Comparison of ENCODE assay signal across 10 cellular contexts in the genomic region with DNA sequence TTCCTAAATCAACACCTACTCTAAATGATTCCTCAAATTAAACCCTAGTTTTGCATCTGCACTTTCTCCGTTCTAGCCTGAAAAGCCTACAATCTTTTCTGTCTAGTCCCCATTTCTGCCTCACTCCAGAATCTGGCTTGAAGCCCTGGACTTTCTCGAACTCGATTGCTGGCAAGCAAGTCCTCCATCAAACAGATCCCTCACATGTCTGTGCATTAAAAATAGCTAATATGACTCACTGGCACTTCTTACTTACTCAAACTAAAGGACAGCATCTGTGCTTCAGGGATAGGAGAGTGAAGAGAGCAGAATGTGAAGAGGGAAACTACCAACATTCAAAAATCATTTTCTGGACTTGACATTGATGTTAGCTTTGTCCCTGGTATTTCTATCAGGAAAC. TPM values are rescaled to one million over a fixed set of nuclear protein-coding genes. Genes with fewer than 3 reads are reported as not detected.
DNase-seq lines count a peak whose midpoint lies in the region; TF ChIP-seq lines count a peak whose summit lies in the region.
"Had no signal": no experiment of that assay in that cellular context is flagged by ENCODE, and none has a peak within 500 bp of the region (broad histone marks: within the 10 kb centered on the region; RNA-seq: fewer than 3 reads in every experiment).

No MANE protein-coding gene starts in this region.

- H3K4me2 ChIP-seq in Karpas-422 (ENCODE audit: low read depth, low read length, poor library complexity, severe bottlenecking), result no peak overlapping the region

- no peaks in the 10 kb centered on the region for H3K9me2 ChIP-seq in Karpas-422 (replicated peaks; ENCODE audit: insufficient read depth, low read length)

- H3K9ac ChIP-seq in liver (ENCODE audit: low read depth in 1 of 2, low read length in 2 of 2) (no peak overlapping the region), Karpas-422 (ENCODE audit: low read length) (no peak overlapping the region)

- peak; percentile 4 to 35 for TF ChIP-seq RAD21 in liver (IDR thresholded peaks at IDR 0.05)

- no peak overlapping the region for H2AFZ ChIP-seq in Karpas-422 (ENCODE audit: low read length)

- DNase-seq in NCI-H1417 (lab: John Stamatoyannopoulos, UW) (peak in 2 of 3 experiments; percentile 36 to 79), NCI-H1417 treated with DMSO at 0.1 percent for 48 hours (lab: John Stamatoyannopoulos, UW) (no peak), dorsolateral prefrontal cortex (peak in 7 of 10 donors; percentile 15 to 75 (median 54)), uterus (peak; percentile 74 to 80), LoVo (ENCODE audit: low spot score) (no peak), NCI-H526 (lab: John Stamatoyannopoulos, UW) (no peak), Karpas-422 (no peak)
- DNase-seq: ACHN, endodermal cell had no signal

- no peaks in the 10 kb centered on the region for H4K20me1 ChIP-seq in Karpas-422 (ENCODE audit: insufficient read depth, low read depth, low read length)

- H3K4me1 ChIP-seq in liver (ENCODE audit: control insufficient read depth in 4 of 4, insufficient read depth in 4 of 4, low read length in 3 of 4), result peaks cover 0 to 19% (median 5%) of the 10 kb centered on the region in 4 donors
- no peaks in the 10 kb centered on the region for H3K4me1 ChIP-seq in uterus
- no peaks in the 10 kb centered on the region for H3K4me1 ChIP-seq in Karpas-422 (ENCODE audit: low read length)

- H3K4me3 ChIP-seq in dorsolateral prefrontal cortex (peak overlapping the region in 1 of 59 donors; percentile 19), liver (ENCODE audit: low read depth in 1 of 3, low read length in 3 of 3) (no peak overlapping the region), uterus (no peak overlapping the region), Karpas-422 (ENCODE audit: low read length) (no peak overlapping the region)

- no peaks in the 10 kb centered on the region for H3K36me3 ChIP-seq in liver (ENCODE audit: control insufficient read depth in 4 of 4, insufficient read depth in 3 of 4, low read depth in 1 of 4, low read length in 3 of 4)
- H3K36me3 ChIP-seq in uterus, result no peaks in the 10 kb centered on the region
- no peaks in the 10 kb centered on the region for H3K36me3 ChIP-seq in Karpas-422 (ENCODE audit: insufficient read depth, low read length)

- H3K9me3 ChIP-seq in liver (ENCODE audit: control insufficient read depth in 4 of 4, low read length in 3 of 4), result no peaks in the 10 kb centered on the region
- no peaks in the 10 kb centered on the region for H3K9me3 ChIP-seq in uterus
- no peaks in the 10 kb centered on the region for H3K9me3 ChIP-seq in Karpas-422 (ENCODE audit: low read length)

- TF ChIP-seq CTCF in dorsolateral prefrontal cortex (IDR thresholded peaks at IDR 0.05 in 54 of 56, conservative IDR thresholded peaks at IDR 0.05 in 2 of 56; ENCODE audit: low read depth in 1 of 56, partially characterized antibody in 56 of 56), result no peak
- TF ChIP-seq CTCF in liver (IDR thresholded peaks at IDR 0.05; ENCODE audit: low read depth, low read length, missing input control), result no peak
- TF ChIP-seq CTCF in uterus (IDR thresholded peaks at IDR 0.05), result no peak

- H3K27me3 ChIP-seq in dorsolateral prefrontal cortex (no peaks in the 10 kb centered on the region), liver (ENCODE audit: control insufficient read depth in 4 of 4, insufficient read depth in 4 of 4, low read length in 3 of 4) (no peaks in the 10 kb centered on the region), uterus (no peaks in the 10 kb centered on the region), Karpas-422 (ENCODE audit: low read length) (no peaks in the 10 kb centered on the region)

- TF ChIP-seq POLR2A in uterus (IDR thresholded peaks at IDR 0.05), result no peak

- intact Hi-C loops in dorsolateral prefrontal cortex (cut with DNase I) (no loop called here), uterus (cut with DNase I; ENCODE audit: low total_unique reads) (no loop called here)

- 28% methylated on average over 3 of the region's 3 CpGs for WGBS in liver

- H3K27ac ChIP-seq in dorsolateral prefrontal cortex, result peak overlapping the region in 48 of 59 donors; percentile 7 to 77 (median 56)
- H3K27ac ChIP-seq in liver (ENCODE audit: low read depth in 1 of 2, low read length in 2 of 2), result peak overlapping the region; percentile 77 to 91
- H3K27ac ChIP-seq in uterus, result peak overlapping the region; percentile 75 to 78
- H3K27ac ChIP-seq in Karpas-422 (ENCODE audit: low read length), result no peak overlapping the region

- H3K79me2 ChIP-seq in Karpas-422 (ENCODE audit: low read length), result no peaks in the 10 kb centered on the region

TF ChIP-seq in liver, 16 proteins besides CTCF, POLR2A, EP300 and RAD21:
- TF ChIP-seq YY1 (IDR thresholded peaks at IDR 0.05) (peak; percentile 29), JUND (IDR thresholded peaks at IDR 0.05) (peak in 1 of 2 donors; percentile 70), EGR1 (IDR thresholded peaks at IDR 0.05; ENCODE audit: low read depth in 2 of 2) (no peak), HNF4A (conservative IDR thresholded peaks at IDR 0.05) (peak in 1 of 2 donors; percentile 39), TAF1 (conservative IDR thresholded peaks at IDR 0.05) (no peak)
- TF ChIP-seq, protein P1, sequence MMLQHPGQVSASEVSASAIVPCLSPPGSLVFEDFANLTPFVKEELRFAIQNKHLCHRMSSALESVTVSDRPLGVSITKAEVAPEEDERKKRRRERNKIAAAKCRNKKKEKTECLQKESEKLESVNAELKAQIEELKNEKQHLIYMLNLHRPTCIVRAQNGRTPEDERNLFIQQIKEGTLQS (IDR thresholded peaks at IDR 0.05), result peak; percentile 29

RNA-seq across cellular contexts. Expression of a gene that starts 51.8 kb away (rescaled TPM):
- total RNA-seq in dorsolateral prefrontal cortex, result 10 to 100 TPM in 116 of 120 experiments, 1 to 10 TPM in 4; 5.7 to 28.6 (median 17.8) TPM
- 10 to 100 TPM; 26.8 to 46.4 TPM for total RNA-seq in liver
- polyA plus RNA-seq in liver, result 10 to 100 TPM in 1 of 2 donors, 1 to 10 TPM in 1; 8.5 to 26.3 TPM
- total RNA-seq in uterus, result 10 to 100 TPM in 3 of 4 donors, 1 to 10 TPM in 1; 1.3 to 29.9 (median 17.9) TPM
- not detected in 2 replicates for total RNA-seq in Karpas-422 (2014; rRNA removed; shearing (Covaris generic); ENCODE audit: low replicate concordance)

Comparison
In these comparisons a context has a peak if more than half of its experiments do, and no peak if none do; other contexts are left out.
1. DNase-seq: peak in NCI-H1417 (2 of 3), dorsolateral prefrontal cortex (7 of 10) and uterus (2 of 2); none in NCI-H1417 treated with DMSO at 0.1 percent for 48 hours (single experiment), LoVo (single experiment), NCI-H526 (0 of 2) and Karpas-422 (single experiment).